Comparison of ENCODE assay signal across 1 cellular context in genomic region chrX:10579753-10580060, GRCh38.
TF ChIP-seq lines count a peak whose summit lies in the region.

No MANE protein-coding gene starts in this region.

TF ChIP-seq in WTC11, 78 proteins besides CTCF, POLR2A, EP300 and RAD21 (continued from another document):
- TF ChIP-seq ZNF671 (CRISPR knock-in tag; IDR thresholded peaks at IDR 0.05), result no peak
- TF ChIP-seq, protein P1, sequence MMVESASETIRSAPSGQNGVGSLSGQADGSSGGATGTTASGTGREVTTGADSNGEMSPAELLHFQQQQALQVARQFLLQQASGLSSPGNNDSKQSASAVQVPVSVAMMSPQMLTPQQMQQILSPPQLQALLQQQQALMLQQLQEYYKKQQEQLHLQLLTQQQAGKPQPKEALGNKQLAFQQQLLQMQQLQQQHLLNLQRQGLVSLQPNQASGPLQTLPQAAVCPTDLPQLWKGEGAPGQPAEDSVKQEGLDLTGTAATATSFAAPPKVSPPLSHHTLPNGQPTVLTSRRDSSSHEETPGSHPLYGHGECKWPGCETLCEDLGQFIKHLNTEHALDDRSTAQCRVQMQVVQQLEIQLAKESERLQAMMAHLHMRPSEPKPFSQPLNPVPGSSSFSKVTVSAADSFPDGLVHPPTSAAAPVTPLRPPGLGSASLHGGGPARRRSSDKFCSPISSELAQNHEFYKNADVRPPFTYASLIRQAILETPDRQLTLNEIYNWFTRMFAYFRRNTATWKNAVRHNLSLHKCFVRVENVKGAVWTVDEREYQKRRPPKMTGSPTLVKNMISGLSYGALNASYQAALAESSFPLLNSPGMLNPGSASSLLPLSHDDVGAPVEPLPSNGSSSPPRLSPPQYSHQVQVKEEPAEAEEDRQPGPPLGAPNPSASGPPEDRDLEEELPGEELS (CRISPR knock-in tag; IDR thresholded peaks at IDR 0.05), result no peak
- no peak for TF ChIP-seq TP53 (CRISPR knock-in tag; IDR thresholded peaks at IDR 0.05)
TF ChIP-seq in WTC11: peak in this region for 0.
